In genomic region chr2:31707992-31708391, GRCh38 we compare ENCODE assay signal across 1 cellular context.
TF ChIP-seq lines count a peak whose summit lies in the region.

No MANE protein-coding gene starts in this region.

TF ChIP-seq in GM12878, 131 proteins besides CTCF, POLR2A, EP300 and RAD21 (continued from another document):
- TF ChIP-seq, protein P1, sequence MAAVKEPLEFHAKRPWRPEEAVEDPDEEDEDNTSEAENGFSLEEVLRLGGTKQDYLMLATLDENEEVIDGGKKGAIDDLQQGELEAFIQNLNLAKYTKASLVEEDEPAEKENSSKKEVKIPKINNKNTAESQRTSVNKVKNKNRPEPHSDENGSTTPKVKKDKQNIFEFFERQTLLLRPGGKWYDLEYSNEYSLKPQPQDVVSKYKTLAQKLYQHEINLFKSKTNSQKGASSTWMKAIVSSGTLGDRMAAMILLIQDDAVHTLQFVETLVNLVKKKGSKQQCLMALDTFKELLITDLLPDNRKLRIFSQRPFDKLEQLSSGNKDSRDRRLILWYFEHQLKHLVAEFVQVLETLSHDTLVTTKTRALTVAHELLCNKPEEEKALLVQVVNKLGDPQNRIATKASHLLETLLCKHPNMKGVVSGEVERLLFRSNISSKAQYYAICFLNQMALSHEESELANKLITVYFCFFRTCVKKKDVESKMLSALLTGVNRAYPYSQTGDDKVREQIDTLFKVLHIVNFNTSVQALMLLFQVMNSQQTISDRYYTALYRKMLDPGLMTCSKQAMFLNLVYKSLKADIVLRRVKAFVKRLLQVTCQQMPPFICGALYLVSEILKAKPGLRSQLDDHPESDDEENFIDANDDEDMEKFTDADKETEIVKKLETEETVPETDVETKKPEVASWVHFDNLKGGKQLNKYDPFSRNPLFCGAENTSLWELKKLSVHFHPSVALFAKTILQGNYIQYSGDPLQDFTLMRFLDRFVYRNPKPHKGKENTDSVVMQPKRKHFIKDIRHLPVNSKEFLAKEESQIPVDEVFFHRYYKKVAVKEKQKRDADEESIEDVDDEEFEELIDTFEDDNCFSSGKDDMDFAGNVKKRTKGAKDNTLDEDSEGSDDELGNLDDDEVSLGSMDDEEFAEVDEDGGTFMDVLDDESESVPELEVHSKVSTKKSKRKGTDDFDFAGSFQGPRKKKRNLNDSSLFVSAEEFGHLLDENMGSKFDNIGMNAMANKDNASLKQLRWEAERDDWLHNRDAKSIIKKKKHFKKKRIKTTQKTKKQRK (IDR thresholded peaks at IDR 0.05; ENCODE audit: low read depth, low read length): no peak
TF ChIP-seq in GM12878: peak in this region for 0.
